Comparison of ENCODE assay signal across 26 cellular contexts in genomic region chr2:239684271-239684670, GRCh38.
"Had no signal": no experiment of that assay in that cellular context is flagged by ENCODE, and none has a peak within 500 bp of the region (broad histone marks: within the 10 kb centered on the region; RNA-seq: fewer than 3 reads in every experiment).

No MANE protein-coding gene starts in this region.

- H3K9me3 ChIP-seq: MG63 had no signal

- H3K4me3 ChIP-seq: breast epithelium, MG63, SK-N-MC had no signal

- H3K36me3 ChIP-seq: breast epithelium, MG63, WERI-Rb-1 had no signal

- H3K27ac ChIP-seq: breast epithelium, SK-N-MC, WERI-Rb-1 had no signal

- DNase-seq: activated CD4-positive, alpha-beta T cell treated with anti-CD3 and anti-CD28 coated beads for 36 hours; activated CD4-positive, alpha-beta T cell treated with anti-CD3 and anti-CD28 coated beads, Interleukin-2, amount 50 U/mL, for 1 hour; activated CD8-positive, alpha-beta T cell treated with anti-CD3 and anti-CD28 coated beads, Interleukin-2, amount 10 ng/mL, durations not matched to agents 7 days and 5 days; activated gamma-delta T cell treated with Interleukin-2 at 50 U/mL for 16 hours; activated naive CD4-positive, alpha-beta T cell treated with anti-CD3 and anti-CD28 coated beads, Interleukin-2, amount 10 ng/mL, durations not matched to agents 7 days and 5 days; activated naive CD8-positive, alpha-beta T cell treated with anti-CD3 and anti-CD28 coated beads, Interleukin-2, amount 10 ng/mL, durations not matched to agents 7 days and 5 days; activated T-cell treated with anti-CD3 and anti-CD28 coated beads, Interleukin-2, amount 50 U/mL, for 72 hours; aorta; MG63; MV-4-11; NCI-H1092 treated with DMSO at 0.1 percent for 48 hours; NCI-H1417 treated with DMSO at 0.1 percent for 48 hours; NCI-H1694; NCI-H2029; NCI-H2107; NCI-H2171 treated with DMSO at 0.1 percent for 48 hours; NCI-H226; NCI-H526; NCI-H82; SIG-M5; T-helper 2 cell; WERI-Rb-1 had no signal

- H3K4me1 ChIP-seq: breast epithelium had no signal

- H3K4me1 Mint-ChIP-seq: activated CD4-positive, alpha-beta T cell treated with anti-CD3 and anti-CD28 coated beads for 36 hours; activated naive CD4-positive, alpha-beta T cell treated with anti-CD3 and anti-CD28 coated beads, Interleukin-2, amount 10 ng/mL, durations not matched to agents 7 days and 5 days; activated naive CD8-positive, alpha-beta T cell treated with anti-CD3 and anti-CD28 coated beads, Interleukin-2, amount 10 ng/mL, durations not matched to agents 7 days and 5 days; T-cell had no signal

- H3K4me3 Mint-ChIP-seq: activated CD4-positive, alpha-beta T cell treated with anti-CD3 and anti-CD28 coated beads for 36 hours; activated CD8-positive, alpha-beta T cell treated with anti-CD3 and anti-CD28 coated beads, Interleukin-2, amount 10 ng/mL, durations not matched to agents 7 days and 5 days; activated naive CD4-positive, alpha-beta T cell treated with anti-CD3 and anti-CD28 coated beads, Interleukin-2, amount 10 ng/mL, durations not matched to agents 7 days and 5 days; activated naive CD8-positive, alpha-beta T cell treated with anti-CD3 and anti-CD28 coated beads, Interleukin-2, amount 10 ng/mL, durations not matched to agents 7 days and 5 days; activated T-cell treated with anti-CD3 and anti-CD28 coated beads, Interleukin-2, amount 50 U/mL, for 72 hours; T-cell had no signal

- H3K27ac Mint-ChIP-seq: activated CD4-positive, alpha-beta T cell treated with anti-CD3 and anti-CD28 coated beads for 36 hours; activated CD8-positive, alpha-beta T cell treated with anti-CD3 and anti-CD28 coated beads, Interleukin-2, amount 10 ng/mL, durations not matched to agents 7 days and 5 days; activated naive CD4-positive, alpha-beta T cell treated with anti-CD3 and anti-CD28 coated beads, Interleukin-2, amount 10 ng/mL, durations not matched to agents 7 days and 5 days; activated naive CD8-positive, alpha-beta T cell treated with anti-CD3 and anti-CD28 coated beads, Interleukin-2, amount 10 ng/mL, durations not matched to agents 7 days and 5 days; activated T-cell treated with anti-CD3 and anti-CD28 coated beads, Interleukin-2, amount 50 U/mL, for 72 hours; activated T-helper 2 cell treated with anti-CD3 and anti-CD28 coated beads, Interferon-gamma antibody, Interleukin-2, Interleukin-4, amounts not matched to agents 10 μg/mL and 5 μg/mL and 100 μg/mL, durations not matched to agents 14 hours and 24 hours and 36 hours; T-cell had no signal

- H3K9me3 Mint-ChIP-seq: activated naive CD4-positive, alpha-beta T cell treated with anti-CD3 and anti-CD28 coated beads, Interleukin-2, amount 10 ng/mL, durations not matched to agents 7 days and 5 days; activated naive CD8-positive, alpha-beta T cell treated with anti-CD3 and anti-CD28 coated beads, Interleukin-2, amount 10 ng/mL, durations not matched to agents 7 days and 5 days; activated T-helper 2 cell treated with anti-CD3 and anti-CD28 coated beads, Interferon-gamma antibody, Interleukin-2, Interleukin-4, amounts not matched to agents 10 μg/mL and 5 μg/mL and 100 μg/mL, durations not matched to agents 14 hours and 24 hours and 36 hours had no signal

- H3K36me3 Mint-ChIP-seq: activated naive CD4-positive, alpha-beta T cell treated with anti-CD3 and anti-CD28 coated beads, Interleukin-2, amount 10 ng/mL, durations not matched to agents 7 days and 5 days; activated naive CD8-positive, alpha-beta T cell treated with anti-CD3 and anti-CD28 coated beads, Interleukin-2, amount 10 ng/mL, durations not matched to agents 7 days and 5 days; T-cell had no signal

- ATAC-seq: activated CD4-positive, alpha-beta T cell treated with anti-CD3 and anti-CD28 coated beads for 36 hours; activated CD8-positive, alpha-beta T cell treated with anti-CD3 and anti-CD28 coated beads, Interleukin-2, amount 10 ng/mL, durations not matched to agents 7 days and 5 days; activated T-cell treated with anti-CD3 and anti-CD28 coated beads, Interleukin-2, amount 50 U/mL, for 72 hours; T-cell had no signal
